In genomic region chr18:58015045-58015444, GRCh38 we compare ENCODE assay signal across 10 cellular contexts. TPM values are rescaled to one million over a fixed set of nuclear protein-coding genes. Genes with fewer than 3 reads are reported as not detected.
DNase-seq lines count a peak whose midpoint lies in the region; ATAC-seq and TF ChIP-seq lines count a peak whose summit lies in the region.
"Had no signal": no experiment of that assay in that cellular context is flagged by ENCODE, and none has a peak within 500 bp of the region (broad histone marks: within the 10 kb centered on the region; RNA-seq: fewer than 3 reads in every experiment).

No MANE protein-coding gene starts in this region.

- H3K27ac Mint-ChIP-seq in effector memory CD8-positive, alpha-beta T cell = no peak overlapping the region
- H3K27ac Mint-ChIP-seq in progenitor cell of endocrine pancreas = no peak overlapping the region
- H3K27ac Mint-ChIP-seq: stimulated activated naive CD8-positive, alpha-beta T cell treated with anti-CD3 and anti-CD28 coated beads, Interleukin-15, Interleukin-2, amounts not matched to agents 100 ng/mL and 50 ng/mL, for 24 hours had no signal

- 72 to 76% (median 74%) methylated on average over 7 of the region's 7 CpGs for WGBS in heart left ventricle, 4 donors

- no peak for DNase-seq in effector memory CD8-positive, alpha-beta T cell
- DNase-seq in heart left ventricle (no peak), progenitor cell of endocrine pancreas (ENCODE audit: low spot score, unreplicated experiment) (no peak), lower lobe of right lung (no peak)
- DNase-seq in activated CD8-positive, alpha-beta memory T cell treated with anti-CD3 and anti-CD28 coated beads for 24 hours = no peak
- DNase-seq: activated T-cell treated with anti-CD3 and anti-CD28 coated beads for 4 hours had no signal

- peaks cover 3 to 6% of the 10 kb centered on the region in 2 donors for H3K9me3 Mint-ChIP-seq in effector memory CD8-positive, alpha-beta T cell
- peaks cover 16% of the 10 kb centered on the region for H3K9me3 Mint-ChIP-seq in progenitor cell of endocrine pancreas (ENCODE audit: low read depth)

- H3K36me3 Mint-ChIP-seq in effector memory CD8-positive, alpha-beta T cell (ENCODE audit: insufficient read depth) = no peaks in the 10 kb centered on the region
- H3K36me3 Mint-ChIP-seq in progenitor cell of endocrine pancreas (ENCODE audit: insufficient read depth) = peaks cover 15% of the 10 kb centered on the region

- no peak overlapping the region for H3K27ac ChIP-seq in heart left ventricle
- H3K27ac ChIP-seq in lower lobe of right lung = no peak overlapping the region

- H3K4me3 ChIP-seq in heart left ventricle (no peak overlapping the region), lower lobe of right lung (no peak overlapping the region)

- H3K36me3 ChIP-seq in heart left ventricle = no peaks in the 10 kb centered on the region
- no peaks in the 10 kb centered on the region for H3K36me3 ChIP-seq in lower lobe of right lung

- no peak overlapping the region for H3K4me3 Mint-ChIP-seq in effector memory CD8-positive, alpha-beta T cell
- no peak overlapping the region for H3K4me3 Mint-ChIP-seq in progenitor cell of endocrine pancreas (ENCODE audit: low read depth)
- H3K4me3 Mint-ChIP-seq: stimulated activated naive CD8-positive, alpha-beta T cell treated with anti-CD3 and anti-CD28 coated beads, Interleukin-15, Interleukin-2, amounts not matched to agents 100 ng/mL and 50 ng/mL, for 24 hours had no signal

- intact Hi-C loops in heart left ventricle (cut with DNase I) = no loop called here
- intact Hi-C loops in lower lobe of right lung (cut with DNase I) = no loop called here

- no peaks in the 10 kb centered on the region for H3K4me1 Mint-ChIP-seq in effector memory CD8-positive, alpha-beta T cell (ENCODE audit: low read depth in 2 of 2)
- H3K4me1 Mint-ChIP-seq in progenitor cell of endocrine pancreas (ENCODE audit: low read depth) = peaks cover 43% of the 10 kb centered on the region

- TF ChIP-seq CTCF in heart left ventricle (IDR thresholded peaks at IDR 0.05) (no peak), progenitor cell of endocrine pancreas (IDR thresholded peaks at IDR 0.05; ENCODE audit: unreplicated experiment) (no peak), lower lobe of right lung (IDR thresholded peaks at IDR 0.05) (no peak)

- H3K27me3 ChIP-seq in heart left ventricle = no peaks in the 10 kb centered on the region
- H3K27me3 ChIP-seq in lower lobe of right lung (ENCODE audit: low read depth) = no peaks in the 10 kb centered on the region

- H3K27me3 Mint-ChIP-seq in effector memory CD8-positive, alpha-beta T cell = peaks cover 26 to 38% of the 10 kb centered on the region in 2 donors
- H3K27me3 Mint-ChIP-seq in progenitor cell of endocrine pancreas = no peaks in the 10 kb centered on the region

- H3K9me3 ChIP-seq in heart left ventricle = peaks cover 0 to 14% (median 2%) of the 10 kb centered on the region in 12 donors
- no peaks in the 10 kb centered on the region for H3K9me3 ChIP-seq in lower lobe of right lung

- TF ChIP-seq POLR2A in heart left ventricle (IDR thresholded peaks at IDR 0.05) = no peak

- ATAC-seq in GM18498 (IDR thresholded peaks at IDR 0.05; ENCODE audit: unreplicated experiment) (peak; percentile 100), GM21447 (IDR thresholded peaks at IDR 0.05; ENCODE audit: unreplicated experiment) (peak; percentile 100), HG03159 (IDR thresholded peaks at IDR 0.05; ENCODE audit: unreplicated experiment) (peak; percentile 99), heart left ventricle (no peak), lower lobe of right lung (no peak)
- peak; percentile 37 for ATAC-seq in effector memory CD8-positive, alpha-beta T cell (replicated peaks)

- no peaks in the 10 kb centered on the region for H3K4me1 ChIP-seq in heart left ventricle
- no peaks in the 10 kb centered on the region for H3K4me1 ChIP-seq in lower lobe of right lung

RNA-seq across cellular contexts. Expression of gene NEDD4L, which starts 29.0 kb away (rescaled TPM):
- 10 to 100 TPM; 33.8 to 64.1 (median 54.9) TPM for total RNA-seq in heart left ventricle
- polyA plus RNA-seq in heart left ventricle = 10 to 100 TPM; 14.7 to 20.5 TPM
- 152 and 162 TPM in 2 replicates for total RNA-seq in progenitor cell of endocrine pancreas
- total RNA-seq in lower lobe of right lung = 203 TPM

Comparison
In these comparisons a context has a peak if more than half of its experiments do, and no peak if none do; other contexts are left out.
1. ATAC-seq: peak in GM18498 (single experiment), GM21447 (single experiment), HG03159 (single experiment) and effector memory CD8-positive, alpha-beta T cell (single experiment); none in heart left ventricle (0 of 4) and lower lobe of right lung (0 of 2).